ENCODE assay signal across 8 cellular contexts in the genomic region with DNA sequence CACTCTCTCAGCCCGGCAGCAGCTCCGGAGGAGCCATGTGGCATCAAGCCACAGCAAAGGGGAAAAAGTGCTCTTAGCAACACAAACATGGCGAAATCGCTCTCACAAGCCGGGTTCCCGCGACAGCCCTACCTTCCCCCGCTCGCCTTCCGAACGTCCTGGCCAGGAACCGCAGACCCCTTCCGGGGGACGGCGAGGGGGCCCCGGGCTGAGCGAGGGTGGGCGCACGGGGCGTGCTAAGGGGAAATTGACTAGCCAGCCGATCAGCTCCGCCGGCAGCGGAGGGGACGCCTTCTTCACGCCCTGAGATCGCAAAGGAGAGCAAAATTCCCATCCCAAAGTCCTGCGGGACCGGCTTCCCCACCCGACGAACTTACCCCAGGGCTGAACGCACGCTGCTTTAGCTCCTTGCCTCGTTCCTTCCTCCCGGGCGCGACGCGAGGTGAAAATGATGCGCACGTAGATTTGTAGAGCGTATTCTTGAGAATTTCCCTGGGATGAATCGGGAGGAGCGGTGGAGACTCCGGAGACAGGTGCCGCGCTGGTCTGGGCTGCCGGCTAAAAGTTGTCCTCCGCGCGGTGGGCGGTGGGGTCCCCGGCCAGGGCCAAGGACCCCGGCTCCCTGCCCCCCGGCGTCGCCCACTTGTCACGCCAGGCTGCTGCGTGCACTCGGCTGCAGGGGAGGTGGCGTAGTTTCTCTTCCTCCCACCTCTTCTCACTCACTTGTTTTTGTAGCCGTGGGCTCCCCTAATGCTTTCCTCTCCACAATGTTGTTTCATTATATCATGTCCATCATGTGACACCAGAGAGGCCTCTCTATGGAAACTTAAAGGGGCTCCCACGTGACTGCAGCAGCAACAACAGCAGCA.
DNase-seq lines count a peak whose midpoint lies in the region; ATAC-seq and TF ChIP-seq lines count a peak whose summit lies in the region.

No MANE protein-coding gene starts in this region.

- no peaks in the 10 kb centered on the region for H3K36me3 ChIP-seq in ovary

- H3K36me3 Mint-ChIP-seq in activated naive CD4-positive, alpha-beta T cell treated with anti-CD3 and anti-CD28 coated beads, Interleukin-2, amount 50 U/mL, for 72 hours = peaks cover 21 to 29% of the 10 kb centered on the region in 2 donors
- H3K36me3 Mint-ChIP-seq in glutamatergic neuron (ENCODE audit: unreplicated experiment) (no peaks in the 10 kb centered on the region), type B pancreatic cell (no peaks in the 10 kb centered on the region)

- H3K4me3 Mint-ChIP-seq in glutamatergic neuron (ENCODE audit: unreplicated experiment) (peak overlapping the region; percentile 97), type B pancreatic cell (peak overlapping the region; percentile 98)

- H3K9me3 ChIP-seq in ovary = no peaks in the 10 kb centered on the region

- WGBS in ovary, 3 donors = 0 to 1% (median 0%) methylated on average over 56 to 63 of the region's 63 CpGs

- H3K9me3 Mint-ChIP-seq in activated naive CD4-positive, alpha-beta T cell treated with anti-CD3 and anti-CD28 coated beads, Interleukin-2, amount 50 U/mL, for 72 hours = no peaks in the 10 kb centered on the region
- H3K9me3 Mint-ChIP-seq in glutamatergic neuron (ENCODE audit: unreplicated experiment) (peaks cover 19% of the 10 kb centered on the region), type B pancreatic cell (no peaks in the 10 kb centered on the region)

- in situ Hi-C loops in G401 (cut with HindIII; ENCODE audit: low sequenced_read_pairs) = no loop called here
- in situ Hi-C loops in SK-MEL-5 (cut with HindIII; ENCODE audit: low pct_unique_long_range_greater_than_20kb, low sequenced_read_pairs) = no loop called here

- H3K4me1 Mint-ChIP-seq in glutamatergic neuron (ENCODE audit: low read depth, unreplicated experiment) = peaks cover 13% of the 10 kb centered on the region
- peaks cover 20% of the 10 kb centered on the region for H3K4me1 Mint-ChIP-seq in type B pancreatic cell (ENCODE audit: unreplicated experiment)

- H3K27ac Mint-ChIP-seq in activated naive CD4-positive, alpha-beta T cell treated with anti-CD3 and anti-CD28 coated beads, Interleukin-2, amount 50 U/mL, for 72 hours = peak overlapping the region; percentile 96 to 99
- peak overlapping the region; percentile 81 for H3K27ac Mint-ChIP-seq in glutamatergic neuron (ENCODE audit: unreplicated experiment)
- peak overlapping the region; percentile 96 for H3K27ac Mint-ChIP-seq in type B pancreatic cell

- intact Hi-C loops in ovary (cut with DNase I) = loop anchor here in 3 of 4 donors (5.0 to 10.0 kb wide), 5 partner anchors 120 to 317 kb away; partner anchors contain the start of gene MKLN1 (in 2 of the 3)

- H3K27me3 Mint-ChIP-seq in glutamatergic neuron (ENCODE audit: unreplicated experiment) = peaks cover 7% of the 10 kb centered on the region
- peaks cover 81% of the 10 kb centered on the region for H3K27me3 Mint-ChIP-seq in type B pancreatic cell

- peak; percentile 43 for ATAC-seq in GM21825 (IDR thresholded peaks at IDR 0.05; ENCODE audit: unreplicated experiment)
- peak; percentile 61 to 65 for ATAC-seq in activated naive CD4-positive, alpha-beta T cell treated with anti-CD3 and anti-CD28 coated beads, Interleukin-2, amount 50 U/mL, for 72 hours

- no peak for TF ChIP-seq EP300 in ovary (IDR thresholded peaks at IDR 0.05)

- peak; percentile 92 for DNase-seq in G401 (ENCODE audit: low spot score)
- peak; percentile 47 to 63 for DNase-seq in Kasumi-1 (lab: John Stamatoyannopoulos, UW)
- DNase-seq in SK-MEL-5 (ENCODE audit: low read depth, low spot score) = peak; percentile 91
- DNase-seq in activated naive CD4-positive, alpha-beta T cell treated with anti-CD3 and anti-CD28 coated beads, Interleukin-2, amount 50 U/mL, for 72 hours (ENCODE audit: low spot score in 2 of 2) = peak; percentile 69 to 79
- peak; percentile 46 for DNase-seq in glutamatergic neuron
- DNase-seq in ovary = peak; percentile 71 to 80 (median 75)
- DNase-seq in type B pancreatic cell (ENCODE audit: extremely low spot score, unreplicated experiment) = no peak

- H3K4me1 ChIP-seq in ovary (ENCODE audit: insufficient read depth) = peaks cover 17% of the 10 kb centered on the region

- peak overlapping the region; percentile 88 for H3K4me3 ChIP-seq in ovary

- no peaks in the 10 kb centered on the region for H3K27me3 ChIP-seq in ovary

- TF ChIP-seq CTCF in glutamatergic neuron (IDR thresholded peaks at IDR 0.05; ENCODE audit: partially characterized antibody, unreplicated experiment) (no peak), ovary (IDR thresholded peaks at IDR 0.05) (no peak), type B pancreatic cell (conservative IDR thresholded peaks at IDR 0.05) (no peak)

- TF ChIP-seq POLR2A in ovary (IDR thresholded peaks at IDR 0.05) = peak; percentile 86

- peak overlapping the region; percentile 97 to 98 for H3K27ac ChIP-seq in ovary
